22 cellular contexts compared by ENCODE assay signal in the genomic region with DNA sequence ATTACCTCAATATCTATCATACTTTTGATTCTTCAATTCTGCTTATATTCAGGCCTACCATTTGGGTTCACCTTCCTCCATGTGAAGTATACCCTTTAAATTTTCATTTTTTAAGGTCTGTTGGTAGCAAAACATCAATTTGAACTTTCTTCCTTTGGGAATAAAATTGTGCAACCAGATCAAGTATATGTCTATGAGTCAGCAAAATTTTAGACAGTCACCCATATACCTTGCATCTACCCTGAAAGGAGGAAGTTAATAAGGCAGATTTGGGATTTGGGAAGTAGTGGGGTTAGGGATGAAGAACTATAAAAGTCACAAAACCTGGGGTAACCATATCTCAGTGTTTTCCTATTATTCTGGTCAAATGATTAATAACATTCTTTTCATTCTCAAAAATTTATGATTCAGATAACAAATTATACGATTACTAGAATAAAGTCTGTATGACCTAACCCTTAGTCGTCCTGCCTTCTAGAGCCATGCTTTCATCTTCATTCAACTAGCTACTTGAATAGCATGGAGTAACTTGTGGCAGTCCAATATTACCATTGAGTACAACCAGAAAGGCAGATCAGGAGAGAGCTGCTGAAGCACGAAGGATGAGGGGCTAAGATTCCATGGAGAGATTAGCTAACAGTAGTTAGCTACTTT. TPM values are rescaled to one million over a fixed set of nuclear protein-coding genes. Genes with fewer than 3 reads are reported as not detected.
"Had no signal": no experiment of that assay in that cellular context is flagged by ENCODE, and none has a peak within 500 bp of the region (broad histone marks: within the 10 kb centered on the region; RNA-seq: fewer than 3 reads in every experiment).

No MANE protein-coding gene starts in this region.

- H3K27me3 ChIP-seq: heart left ventricle, thyroid gland, uterus had no signal

- ATAC-seq: activated CD8-positive, alpha-beta T cell treated with anti-CD3 and anti-CD28 coated beads for 36 hours; esophagus mucosa; heart left ventricle; left ventricle myocardium superior; mucosa of descending colon had no signal

- H3K36me3 ChIP-seq: heart left ventricle, thyroid gland, uterus had no signal

- H3K9me3 ChIP-seq: thyroid gland had no signal

- H3K27ac ChIP-seq: heart left ventricle, thyroid gland, uterus had no signal

- H3K4me1 Mint-ChIP-seq: naive B cell had no signal

- H3K27ac Mint-ChIP-seq: activated CD8-positive, alpha-beta T cell treated with anti-CD3 and anti-CD28 coated beads for 36 hours; activated T-cell treated with anti-CD3 and anti-CD28 coated beads, Interleukin-2, amount 50 U/mL, for 24 hours; activated T-helper 2 cell treated with anti-CD3 and anti-CD28 coated beads, Interferon-gamma antibody, Interleukin-2, Interleukin-4, amounts not matched to agents 10 μg/mL and 5 μg/mL and 100 μg/mL, durations not matched to agents 14 hours and 24 hours and 36 hours; progenitor cell of endocrine pancreas had no signal

- H3K4me3 ChIP-seq: heart left ventricle, mucosa of descending colon, thyroid gland, uterus had no signal

- H3K27me3 Mint-ChIP-seq: progenitor cell of endocrine pancreas had no signal

- H3K4me3 Mint-ChIP-seq: activated CD8-positive, alpha-beta T cell treated with anti-CD3 and anti-CD28 coated beads for 36 hours; activated T-cell treated with anti-CD3 and anti-CD28 coated beads, Interleukin-2, amount 50 U/mL, for 24 hours; naive B cell; neural crest cell had no signal

- DNase-seq: activated CD4-positive, alpha-beta T cell treated with anti-CD3 and anti-CD28 coated beads for 48 hours; activated CD4-positive, CD25-positive, alpha-beta regulatory T cell; activated CD8-positive, alpha-beta T cell treated with anti-CD3 and anti-CD28 coated beads for 36 hours; activated naive CD4-positive, alpha-beta T cell treated with Interleukin-2 at 50 U/mL for 16 hours; activated T-cell treated with anti-CD3 and anti-CD28 coated beads, Interleukin-2, amount 50 U/mL, for 24 hours; aorta; cerebellar nuclear complex; effector CD4-positive, alpha-beta T cell; heart left ventricle; kidney glomerular epithelial cell; left ventricle myocardium superior; mesenchymal stem cell; mucosa of descending colon; naive B cell; stimulated activated CD4-positive, alpha-beta T cell treated with anti-CD3 and anti-CD28 coated beads, Interleukin-2, amount 100 ng/mL, for 24 hours; stimulated activated naive CD4-positive, alpha-beta T cell treated with Interleukin-2 at 50 U/mL for 16 hours; thyroid gland; uterus had no signal

RNA-seq across cellular contexts. Expression of gene IL33, which starts 2.8 kb away (rescaled TPM):
- total RNA-seq: activated CD8-positive, alpha-beta T cell treated with anti-CD3 and anti-CD28 coated beads for 36 hours; activated T-helper 2 cell treated with anti-CD3 and anti-CD28 coated beads, Interferon-gamma antibody, Interleukin-2, Interleukin-4, amounts not matched to agents 10 μg/mL and 5 μg/mL and 100 μg/mL, durations not matched to agents 14 hours and 24 hours and 36 hours; neural crest cell; progenitor cell of endocrine pancreas had no signal
